ENCODE assay signal across 24 cellular contexts in genomic region chr12:47166365-47166764, GRCh38.
DNase-seq lines count a peak whose midpoint lies in the region; ATAC-seq, FAIRE-seq and TF ChIP-seq lines count a peak whose summit lies in the region.
"Had no signal": no experiment of that assay in that cellular context is flagged by ENCODE, and none has a peak within 500 bp of the region (broad histone marks: within the 10 kb centered on the region; RNA-seq: fewer than 3 reads in every experiment).

No MANE protein-coding gene starts in this region.

- H3K4me1 Mint-ChIP-seq in memory B cell = peaks cover under 1% of the 10 kb centered on the region
- peaks cover 37% of the 10 kb centered on the region for H3K4me1 Mint-ChIP-seq in progenitor cell of endocrine pancreas (ENCODE audit: low read depth)
- peaks cover 4% of the 10 kb centered on the region for H3K4me1 Mint-ChIP-seq in T-helper 17 cell
- H3K4me1 Mint-ChIP-seq: GM23338 had no signal

- H3K4me1 ChIP-seq in A549 (peaks cover 30% of the 10 kb centered on the region), K562 (replicated peaks in 1 of 2; ENCODE audit: control insufficient read depth in 2 of 2, insufficient read depth in 2 of 2, low read length in 2 of 2) (peaks cover 0 to 10% of the 10 kb centered on the region in 2 experiments; a peak in 4 of 5 replicates), left lung (no peaks in the 10 kb centered on the region)
- H3K4me1 ChIP-seq: BE2C had no signal

- H3K4me3 ChIP-seq in A549 = no peak overlapping the region
- no peak overlapping the region for H3K4me3 ChIP-seq in K562
- H3K4me3 ChIP-seq in left lung = no peak overlapping the region
- H3K4me3 ChIP-seq: GM23338 had no signal

- TF ChIP-seq POLR2A in A549 (IDR thresholded peaks at IDR 0.05; ENCODE audit: low read length) (no peak), K562 (conservative IDR thresholded peaks at IDR 0.05) (no peak)

- TF ChIP-seq CTCF in A549 (IDR thresholded peaks at IDR 0.05) = no peak
- TF ChIP-seq CTCF in K562 (IDR thresholded peaks at IDR 0.05 in 2 of 3, conservative IDR thresholded peaks at IDR 0.05 in 1 of 3; ENCODE audit: insufficient read depth in 2 of 3, low read depth in 1 of 3, low read length in 3 of 3) = no peak
- TF ChIP-seq CTCF in progenitor cell of endocrine pancreas (IDR thresholded peaks at IDR 0.05; ENCODE audit: unreplicated experiment) = no peak
- TF ChIP-seq CTCF in left lung (IDR thresholded peaks at IDR 0.05) = no peak

- H3K36me3 ChIP-seq in K562 (ENCODE audit: control insufficient read depth, insufficient read depth, low read length) (no peaks in the 10 kb centered on the region), left lung (no peaks in the 10 kb centered on the region)
- H3K36me3 ChIP-seq: BE2C had no signal

- H3K9me3 Mint-ChIP-seq in memory B cell (peaks cover 5% of the 10 kb centered on the region), progenitor cell of endocrine pancreas (ENCODE audit: low read depth) (peaks cover 26% of the 10 kb centered on the region)

- H3K9ac ChIP-seq in K562 (ENCODE audit: insufficient read depth in 1 of 2, low read depth in 2 of 2, low read length in 2 of 2) = no peak overlapping the region

- H3K27me3 Mint-ChIP-seq in memory B cell = no peaks in the 10 kb centered on the region
- H3K27me3 Mint-ChIP-seq in progenitor cell of endocrine pancreas = no peaks in the 10 kb centered on the region
- no peaks in the 10 kb centered on the region for H3K27me3 Mint-ChIP-seq in T-helper 17 cell
- H3K27me3 Mint-ChIP-seq: CD4-positive, CD25-positive, alpha-beta regulatory T cell; CD8-positive, alpha-beta memory T cell; IgD-negative memory B cell had no signal

- H3K27ac ChIP-seq in A549 (peak overlapping the region; percentile 59 to 62; a peak in 5 of 6 replicates), K562 (ENCODE audit: extremely low read depth, low read depth, low read length) (no peak overlapping the region), left lung (no peak overlapping the region)

- H3K27ac Mint-ChIP-seq in memory B cell = peak overlapping the region; percentile 19
- H3K27ac Mint-ChIP-seq in progenitor cell of endocrine pancreas = peak overlapping the region; percentile 85
- H3K27ac Mint-ChIP-seq in T-helper 17 cell = no peak overlapping the region
- H3K27ac Mint-ChIP-seq: GM23338, HFFc6, IgD-negative memory B cell had no signal

- FAIRE-seq in A549 (lab: Jason Lieb, UNC) = no peak
- FAIRE-seq in K562 (lab: Jason Lieb, UNC) = no peak
- FAIRE-seq: D721Med, H54, HepG2, HTR-8/SVneo had no signal

- H3K9me3 ChIP-seq in A549 (peaks cover 26% of the 10 kb centered on the region), K562 (replicated peaks; ENCODE audit: control insufficient read depth, insufficient read depth, low read depth, low read length) (no peaks in the 10 kb centered on the region), left lung (peaks cover 0 to 9% of the 10 kb centered on the region in 2 donors), T-helper 17 cell (ENCODE audit: control insufficient read depth, low read length, poor library complexity, severe bottlenecking) (no peaks in the 10 kb centered on the region)
- H3K9me3 ChIP-seq: BE2C had no signal

- no peaks in the 10 kb centered on the region for H3K9me1 ChIP-seq in K562 (ENCODE audit: control insufficient read depth, insufficient read depth, low read length)

- DNase-seq in A549 (ENCODE audit: low read depth in 1 of 2, low spot score in 1 of 2) (no peak), K562 (ENCODE audit: extremely low read depth in 1 of 4, low spot score in 3 of 4) (no peak), memory B cell (ENCODE audit: low spot score in 2 of 2) (no peak), progenitor cell of endocrine pancreas (ENCODE audit: low spot score, unreplicated experiment) (no peak), pons (ENCODE audit: low spot score) (no peak), COLO829 (ENCODE audit: low spot score) (no peak), left lung (no peak), T-helper 17 cell (no peak)
- DNase-seq: ACHN; BE2C; C1 segment of cervical spinal cord; Caco-2; CD4-positive, CD25-positive, alpha-beta regulatory T cell; CD8-positive, alpha-beta memory T cell; DMS79; GDM1; HFFc6 had no signal

- in situ Hi-C loops in K562 (cut with MboI) = no loop called here

- CTCF ChIA-PET in A549 (lab: Yijun Ruan, JAX) (interaction anchor here (1.0 to 1.1 kb wide), 2 partner anchors 60 to 486 kb away, joined by 3 read pairs; no protein-coding TSS in a partner anchor), K562 (lab: Yijun Ruan, JAX; ENCODE audit: low intra/inter-chr PET ratio) (no interaction called here)

- no peak for ATAC-seq in A549
- no peak for ATAC-seq in K562
- no peak for ATAC-seq in memory B cell (ENCODE audit: low read depth)
- no peak for ATAC-seq in left lung
- ATAC-seq in T-helper 17 cell = no peak
- ATAC-seq: GM23338, HCT116, HepG2 had no signal

- H3K36me3 Mint-ChIP-seq in memory B cell (peaks cover 21% of the 10 kb centered on the region), progenitor cell of endocrine pancreas (ENCODE audit: insufficient read depth) (peaks cover 4% of the 10 kb centered on the region), T-helper 17 cell (ENCODE audit: low read depth) (peaks cover 11% of the 10 kb centered on the region)

- H4K20me1 ChIP-seq in K562 (replicated peaks; ENCODE audit: control insufficient read depth, insufficient read depth, low read length) = no peaks in the 10 kb centered on the region

- TF ChIP-seq EP300 in A549 (IDR thresholded peaks at IDR 0.05) (no peak), K562 (IDR thresholded peaks at IDR 0.05; ENCODE audit: low read length) (no peak)

- H3K4me3 Mint-ChIP-seq in memory B cell = no peak overlapping the region
- H3K4me3 Mint-ChIP-seq in progenitor cell of endocrine pancreas (ENCODE audit: low read depth) = no peak overlapping the region
- H3K4me3 Mint-ChIP-seq in T-helper 17 cell = no peak overlapping the region
- H3K4me3 Mint-ChIP-seq: CD4-positive, CD25-positive, alpha-beta regulatory T cell; CD8-positive, alpha-beta memory T cell; GM23338; HFFc6; IgD-negative memory B cell had no signal

- peak overlapping the region; percentile 50; the same call in 1 of the 3 replicates for H3K4me2 ChIP-seq in A549
- no peak overlapping the region for H3K4me2 ChIP-seq in K562 (ENCODE audit: insufficient read depth, low read length)
- H3K4me2 ChIP-seq: GM23338 had no signal

- TF ChIP-seq RAD21 in A549 (conservative IDR thresholded peaks at IDR 0.05 in 1 of 2, IDR thresholded peaks at IDR 0.05 in 1 of 2) = no peak
- no peak for TF ChIP-seq RAD21 in K562 (CRISPR knock-in tag; conservative IDR thresholded peaks at IDR 0.05 in 1 of 2, IDR thresholded peaks at IDR 0.05 in 1 of 2)

- 0% methylated on average over 1 of the region's 1 CpG for WGBS in A549 (ENCODE audit: missing lambda C conversion rate)
- WGBS in K562 (ENCODE audit: insufficient coverage, low coverage, missing lambda C conversion rate) = 20% methylated on average over 1 of the region's 1 CpG

- intact Hi-C loops in K562 (cut with micrococcal nuclease) = loop anchor here (5.0 kb wide), 1 partner anchor 84 kb away; no protein-coding TSS in a partner anchor
- intact Hi-C loops in left lung (cut with DNase I) = no loop called here

- H3K79me2 ChIP-seq in K562 (ENCODE audit: control insufficient read depth, insufficient read depth, low read length) = no peaks in the 10 kb centered on the region

- H2AFZ ChIP-seq in K562 (ENCODE audit: low read depth, low read length) = no peak overlapping the region
- H2AFZ ChIP-seq: GM23338 had no signal

- POLR2A ChIA-PET in A549 (lab: Yijun Ruan, JAX) = no interaction called here
- POLR2A ChIA-PET in K562 (lab: Yijun Ruan, JAX) = interaction anchor here (1.0 to 2.0 kb wide), 4 partner anchors 9 to 88 kb away, joined by 3 to 7 read pairs (median 4); no protein-coding TSS in a partner anchor

- BruUV-seq in K562 (replicated peaks; lab: Mats Ljungman, UMichigan) = no TSS peak

- H3K27me3 ChIP-seq in K562 (ENCODE audit: control insufficient read depth in 2 of 2, insufficient read depth in 2 of 2, low read length in 2 of 2) = no peaks in the 10 kb centered on the region
- H3K27me3 ChIP-seq in left lung = no peaks in the 10 kb centered on the region
- H3K27me3 ChIP-seq: BE2C had no signal

TF ChIP-seq in A549, 52 proteins besides CTCF, POLR2A, EP300 and RAD21:
- TF ChIP-seq EHF (CRISPR knock-in tag; IDR thresholded peaks at IDR 0.05) = no peak

TF ChIP-seq in K562, 482 proteins besides CTCF, POLR2A, EP300 and RAD21 (continues in another document):
- TF ChIP-seq HNRNPH1 (optimal IDR thresholded peaks at IDR 0.05; ENCODE audit: low read depth, low read length) (no peak), SMAD3 (CRISPR knock-in tag; conservative IDR thresholded peaks at IDR 0.05) (no peak), ZNF140 (CRISPR knock-in tag; IDR thresholded peaks at IDR 0.05) (no peak), NCOA4 (IDR thresholded peaks at IDR 0.05; ENCODE audit: partially characterized antibody) (no peak), SMAD2 (IDR thresholded peaks at IDR 0.05; ENCODE audit: low read depth, low read length) (no peak), STAT5A (IDR thresholded peaks at IDR 0.05; ENCODE audit: borderline replicate concordance, low read length) (no peak), BDP1 (IDR thresholded peaks at IDR 0.05; ENCODE audit: insufficient read depth, insufficient read length) (no peak), E2F5 (CRISPR knock-in tag; IDR thresholded peaks at IDR 0.05) (no peak), CBFB (CRISPR knock-in tag; IDR thresholded peaks at IDR 0.05) (no peak), ZNF740 (CRISPR knock-in tag; IDR thresholded peaks at IDR 0.05) (no peak), ZNF740 (tag; IDR thresholded peaks at IDR 0.05) (no peak), ILF3 (IDR thresholded peaks at IDR 0.05; ENCODE audit: borderline replicate concordance) (no peak), RNF2 (IDR thresholded peaks at IDR 0.05) (no peak), TAF1 (IDR thresholded peaks at IDR 0.05; ENCODE audit: control insufficient read depth, extremely low read depth, insufficient read depth, low read length, severe bottlenecking) (no peak)

Comparison
In these comparisons a context has a peak if more than half of its experiments do, and no peak if none do; other contexts are left out.
1. H3K27ac ChIP-seq: peak in A549 (2 of 2); none in K562 (single experiment) and left lung (0 of 2).